ENCODE assay signal across 8 cellular contexts in the genomic region with DNA sequence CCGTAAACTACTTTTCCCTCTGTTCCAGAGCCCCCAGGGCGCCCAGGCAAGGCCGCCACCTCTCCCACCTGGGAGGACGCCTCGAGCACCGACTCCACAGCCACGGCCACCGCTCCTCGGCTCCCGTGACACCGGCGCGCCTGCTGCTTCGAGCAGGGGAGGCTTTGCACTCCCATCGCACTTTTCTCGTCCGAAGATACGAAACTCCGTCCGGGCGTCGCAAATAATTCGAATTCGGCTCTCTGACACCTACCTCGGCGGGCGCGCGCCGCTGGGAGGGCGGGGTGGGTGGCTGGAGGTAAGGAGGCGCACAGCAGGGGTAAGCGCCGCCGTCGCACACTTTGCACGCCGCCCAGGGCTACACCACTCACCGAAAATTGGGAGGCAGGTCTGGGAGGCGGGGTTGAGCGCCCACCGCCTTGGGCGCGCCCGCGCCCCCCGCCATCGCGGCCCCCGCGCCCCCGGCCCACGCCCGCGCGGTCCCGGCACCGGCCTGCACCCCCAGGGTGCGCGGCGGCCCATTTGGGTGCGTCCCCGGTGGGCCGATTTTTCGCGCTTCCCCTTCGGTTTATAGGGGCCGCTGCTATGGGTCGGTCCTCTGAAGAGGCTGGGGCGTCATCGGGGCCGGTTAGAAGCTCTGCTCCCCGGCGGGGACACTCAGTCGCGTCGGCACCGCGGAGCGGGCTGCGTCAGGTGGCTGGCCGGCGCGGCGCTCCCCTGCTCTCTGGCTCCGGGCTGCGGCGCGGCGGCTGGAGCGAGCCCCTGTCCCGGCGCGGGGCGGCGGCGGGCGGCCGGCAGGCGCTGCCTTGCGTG. TPM values are rescaled to one million over a fixed set of nuclear protein-coding genes. Genes with fewer than 3 reads are reported as not detected.
DNase-seq lines count a peak whose midpoint lies in the region; ATAC-seq and TF ChIP-seq lines count a peak whose summit lies in the region.

No MANE protein-coding gene starts in this region.

- TF ChIP-seq CTCF in colonic mucosa (IDR thresholded peaks at IDR 0.05): no peak

- H3K27me3 ChIP-seq in colonic mucosa: no peaks in the 10 kb centered on the region

- peaks cover under 1% of the 10 kb centered on the region for H3K4me1 ChIP-seq in colonic mucosa

- peak overlapping the region; percentile 89 for H3K27ac ChIP-seq in colonic mucosa

- no peaks in the 10 kb centered on the region for H3K36me3 ChIP-seq in colonic mucosa

- H3K9me3 ChIP-seq in colonic mucosa: no peaks in the 10 kb centered on the region

- H3K4me3 ChIP-seq in colonic mucosa: peak overlapping the region; percentile 48

- ATAC-seq in GM18502 (IDR thresholded peaks at IDR 0.05; ENCODE audit: poor library complexity, unreplicated experiment) (peak; percentile 46), HG02938 (IDR thresholded peaks at IDR 0.05; ENCODE audit: unreplicated experiment) (peak; percentile 44), left lobe of liver (peak; percentile 67), HG03469 (IDR thresholded peaks at IDR 0.05; ENCODE audit: unreplicated experiment) (no peak)

- intact Hi-C loops in colonic mucosa (cut with DNase I): loop anchor here (5.0 kb wide), 1 partner anchor 154 kb away; a partner anchor contains a TSS

- DNase-seq in NCI-H2171 treated with DMSO at 0.1 percent for 48 hours (lab: John Stamatoyannopoulos, UW) (peak; percentile 64), colonic mucosa (peak; percentile 80), left lobe of liver (ENCODE audit: low spot score) (peak; percentile 82)
- peak; percentile 80 to 84 for DNase-seq in activated CD4-positive, alpha-beta T cell treated with anti-CD3 and anti-CD28 coated beads for 4 hours
- peak; percentile 73 for DNase-seq in stimulated activated CD4-positive, alpha-beta T cell treated with anti-CD3 and anti-CD28 coated beads, Interleukin-2, amount 100 ng/mL, for 4 hours (ENCODE audit: low read depth)

- peak overlapping the region; percentile 64 to 81 for H3K9ac ChIP-seq in colonic mucosa (ENCODE audit: low read depth in 2 of 2, low read length in 2 of 2)

RNA-seq across cellular contexts. Expression of a gene that starts 36.2 kb away (rescaled TPM):
- total RNA-seq in colonic mucosa: 100 to 1,000 TPM; 683 to 715 TPM
- 305 TPM for total RNA-seq in left lobe of liver

RNA-seq across cellular contexts. Expression of a gene that starts 38.0 kb away (rescaled TPM):
- total RNA-seq in colonic mucosa (1 to 10 TPM in 1 of 2 donors, under 1 TPM in 1; 0.88 to 1.7 TPM), left lobe of liver (0.35 TPM)
